Comparison of ENCODE assay signal across 10 cellular contexts in the genomic region with DNA sequence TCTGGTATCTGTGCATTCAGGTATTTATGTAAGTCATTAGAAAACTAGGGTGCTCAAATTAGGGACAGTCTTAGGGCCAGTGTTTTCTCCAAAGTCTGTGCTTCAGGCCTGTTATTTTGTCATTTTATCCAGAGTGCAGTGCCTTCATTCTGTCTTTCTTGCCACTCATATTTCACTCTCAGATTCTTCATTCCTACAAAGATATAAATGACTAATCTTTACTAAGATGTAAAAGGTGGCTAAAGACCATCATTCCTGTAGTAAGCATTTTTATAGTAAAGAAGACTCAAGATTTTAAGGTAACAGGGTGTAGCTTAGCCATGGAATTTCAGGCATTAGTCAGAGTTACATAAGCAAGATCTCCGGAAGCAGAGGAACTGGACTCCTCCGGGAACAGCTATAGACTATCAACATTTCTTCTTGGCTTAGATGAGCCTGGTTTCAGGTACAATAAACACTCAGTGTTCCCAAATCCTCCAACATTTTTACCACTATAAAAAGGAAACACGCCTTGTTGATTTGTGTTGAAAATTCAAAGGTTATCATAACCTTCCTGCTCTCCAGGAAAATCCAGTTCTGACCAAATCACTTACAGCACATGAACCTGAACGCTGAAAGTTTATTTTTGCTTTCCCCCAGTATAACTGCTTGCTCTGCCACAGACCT. TPM values are rescaled to one million over a fixed set of nuclear protein-coding genes. Genes with fewer than 3 reads are reported as not detected.
DNase-seq lines count a peak whose midpoint lies in the region; FAIRE-seq and TF ChIP-seq lines count a peak whose summit lies in the region.
"Had no signal": no experiment of that assay in that cellular context is flagged by ENCODE, and none has a peak within 500 bp of the region (broad histone marks: within the 10 kb centered on the region; RNA-seq: fewer than 3 reads in every experiment).

No MANE protein-coding gene starts in this region.

- TF ChIP-seq CTCF in bronchial epithelial cell (IDR thresholded peaks at IDR 0.05; ENCODE audit: insufficient read depth, low read length, severe bottlenecking) (no peak), kidney (IDR thresholded peaks at IDR 0.05; ENCODE audit: borderline replicate concordance, extremely low read depth, insufficient read depth) (no peak)

- POLR2A ChIA-PET in HEK293T (lab: Yijun Ruan, JAX), result interaction anchor here (0.8 to 2.9 kb wide), 4 partner anchors 22 to 172 kb away, joined by 3 to 9 read pairs (median 4); partner anchors contain the start of gene WRNIP1

- H3K36me3 ChIP-seq in KOPT-K1 (ENCODE audit: insufficient read depth, low read length), result no peaks in the 10 kb centered on the region
- H3K36me3 ChIP-seq in bronchial epithelial cell (ENCODE audit: control insufficient read depth, insufficient read depth, low read length), result no peaks in the 10 kb centered on the region
- H3K36me3 ChIP-seq in kidney (ENCODE audit: control insufficient read depth in 1 of 2, insufficient read depth in 2 of 2, low read length in 2 of 2), result no peaks in the 10 kb centered on the region
- H3K36me3 ChIP-seq in stomach smooth muscle (ENCODE audit: control insufficient read depth in 2 of 2, insufficient read depth in 2 of 2, low read length in 2 of 2), result no peaks in the 10 kb centered on the region

- FAIRE-seq in bronchial epithelial cell (lab: Jason Lieb, UNC) (no peak), kidney (lab: Jason Lieb, UNC) (peak; percentile 17)

- H3K27ac ChIP-seq in KOPT-K1 (ENCODE audit: low read depth, low read length, poor library complexity, severe bottlenecking) (peak overlapping the region; percentile 89), kidney (ENCODE audit: low read depth in 2 of 2, low read length in 2 of 2) (peak overlapping the region; percentile 84 to 91), stomach smooth muscle (ENCODE audit: low read length) (no peak overlapping the region)

- DNase-seq in bronchial epithelial cell (ENCODE audit: low read depth) (peak; percentile 91), kidney (no peak), NCI-H345 treated with DMSO at 0.1 percent for 48 hours (lab: John Stamatoyannopoulos, UW; ENCODE audit: unreplicated experiment) (no peak), HEK293T (ENCODE audit: extremely low spot score) (no peak), NCI-H446 treated with DMSO at 0.1 percent for 48 hours (lab: John Stamatoyannopoulos, UW) (no peak), NAMALWA (ENCODE audit: low spot score) (no peak)
- DNase-seq: glutamatergic neuron, NCI-H526 treated with DMSO at 0.1 percent for 48 hours had no signal

- H3K4me3 ChIP-seq in bronchial epithelial cell (ENCODE audit: low read depth, low read length) (no peak overlapping the region), kidney (ENCODE audit: low read length in 2 of 2) (peak overlapping the region; percentile 42 to 48), stomach smooth muscle (ENCODE audit: low read length in 2 of 2) (peak overlapping the region; percentile 1 to 4)

- H3K9me3 ChIP-seq in KOPT-K1 (ENCODE audit: insufficient read depth, low read length, poor library complexity, severe bottlenecking), result peaks cover 21% of the 10 kb centered on the region
- peaks cover 0 to 6% of the 10 kb centered on the region in 2 donors for H3K9me3 ChIP-seq in kidney (ENCODE audit: control insufficient read depth in 1 of 2, low read length in 2 of 2)
- peaks cover 0 to 7% of the 10 kb centered on the region in 2 donors for H3K9me3 ChIP-seq in stomach smooth muscle (ENCODE audit: control insufficient read depth in 2 of 2, low read length in 2 of 2)

- CTCF ChIA-PET in HEK293T (lab: Yijun Ruan, JAX), result interaction anchor here (0.7 to 1.3 kb wide), 2 partner anchors 13 to 135 kb away, joined by 3 to 5 read pairs; no protein-coding TSS in a partner anchor

- H3K9ac ChIP-seq in kidney (ENCODE audit: low read length in 2 of 2), result peak overlapping the region in 1 of 2 donors; percentile 29
- no peak overlapping the region for H3K9ac ChIP-seq in stomach smooth muscle (ENCODE audit: low read length in 2 of 2)

- H3K4me1 ChIP-seq in kidney (ENCODE audit: control insufficient read depth in 1 of 2, insufficient read depth in 1 of 2, low read depth in 1 of 2, low read length in 2 of 2) (peaks cover 16 to 19% of the 10 kb centered on the region in 2 donors), stomach smooth muscle (ENCODE audit: control insufficient read depth, insufficient read depth, low read length) (peaks cover 12% of the 10 kb centered on the region)

- intact Hi-C loops in kidney (cut with DNase I), result no loop called here

- H3K27me3 ChIP-seq in bronchial epithelial cell (ENCODE audit: control insufficient read depth, insufficient read depth, low read length) (no peaks in the 10 kb centered on the region), stomach smooth muscle (ENCODE audit: control insufficient read depth in 1 of 2, insufficient read depth in 2 of 2, low read length in 2 of 2) (no peaks in the 10 kb centered on the region)

TF ChIP-seq in HEK293T, 16 proteins besides CTCF, POLR2A, EP300 and RAD21:
- TF ChIP-seq CTBP1 (IDR thresholded peaks at IDR 0.05; ENCODE audit: borderline replicate concordance), result no peak

RNA-seq across cellular contexts. Expression of gene SERPINB1, which starts 23.8 kb away (rescaled TPM):
- 142 and 372 TPM in 2 replicates for total RNA-seq in bronchial epithelial cell
- total RNA-seq in kidney, result 86.4 TPM
- polyA plus RNA-seq in kidney (ENCODE audit: insufficient read depth, low read depth, low replicate concordance), result 37.4 TPM

RNA-seq across cellular contexts. Expression of gene WRNIP1, which starts 52.7 kb away (rescaled TPM):
- total RNA-seq in bronchial epithelial cell (47.9 and 58.4 TPM in 2 replicates), kidney (38.0 TPM)
- 46.3 TPM for polyA plus RNA-seq in kidney (ENCODE audit: insufficient read depth, low read depth, low replicate concordance)
